In genomic region chr1:51537568-51537967, GRCh38 we compare ENCODE assay signal across 31 cellular contexts. TPM values are rescaled to one million over a fixed set of nuclear protein-coding genes. Genes with fewer than 3 reads are reported as not detected.
A peak's percentile ranks its signal among the peaks of the same experiment; 100 is the strongest.
DNase-seq lines count a peak whose midpoint lies in the region; ATAC-seq, FAIRE-seq and TF ChIP-seq lines count a peak whose summit lies in the region.
"Had no signal": no experiment of that assay in that cellular context is flagged by ENCODE, and none has a peak within 500 bp of the region (broad histone marks: within the 10 kb centered on the region; RNA-seq: fewer than 3 reads in every experiment).

No MANE protein-coding gene starts in this region.

- no peak for FAIRE-seq in K562 (lab: Jason Lieb, UNC)
- FAIRE-seq: A204.1, A549, D721Med had no signal

- H3K4me3 ChIP-seq in HEK293 (ENCODE audit: low read depth, low read length) (no peak overlapping the region), K562 (no peak overlapping the region)
- H3K4me3 ChIP-seq: A549; BLaER1; BLaER1 treated with 17β-estradiol and CSF1 and Interleukin-3, amounts not matched to agents 10 nM and 100 nM had no signal

- H3K27me3 ChIP-seq in K562 (ENCODE audit: control insufficient read depth in 2 of 2, insufficient read depth in 2 of 2, low read length in 2 of 2), result no peaks in the 10 kb centered on the region
- H3K27me3 ChIP-seq: BE2C; BLaER1; BLaER1 treated with 17β-estradiol and CSF1 and Interleukin-3, amounts not matched to agents 10 nM and 100 nM had no signal

- POLR2A ChIA-PET in HEK293 (lab: Yijun Ruan, JAX), result interaction anchor here (0.7 kb wide), 1 partner anchor 155 kb away, joined by 5 read pairs; no protein-coding TSS in a partner anchor
- POLR2A ChIA-PET in K562 (lab: Yijun Ruan, JAX), result interaction anchor here (0.6 kb wide), 1 partner anchor 292 kb away, joined by 3 read pairs; no protein-coding TSS in a partner anchor

- DNase-seq in K562 (ENCODE audit: extremely low read depth in 1 of 4, low spot score in 3 of 4) (no peak), NCI-H2107 treated with DMSO at 0.1 percent for 48 hours (lab: John Stamatoyannopoulos, UW; ENCODE audit: unreplicated experiment) (no peak), MV-4-11 (lab: John Stamatoyannopoulos, UW) (no peak)
- DNase-seq: 8988T; ACHN; AML-193; BE2C; C1 segment of cervical spinal cord; Caco-2; Calu3; CD4-positive, alpha-beta memory T cell; CD4-positive, alpha-beta T cell; CD4-positive, CD25-positive, alpha-beta regulatory T cell; CD8-positive, alpha-beta memory T cell; CD8-positive, alpha-beta T cell; COR-L47; DMS 273 treated with DMSO at 0.1 percent for 48 hours; DMS153; DMS53; DMS79; DMS79 treated with DMSO at 0.1 percent for 48 hours; DND-41; EL had no signal

- no TSS peak for BruUV-seq in K562 (replicated peaks; lab: Mats Ljungman, UMichigan)

- no peak for TF ChIP-seq RAD21 in K562 (CRISPR knock-in tag; conservative IDR thresholded peaks at IDR 0.05 in 1 of 2, IDR thresholded peaks at IDR 0.05 in 1 of 2)

- H3K9me1 ChIP-seq in K562 (ENCODE audit: control insufficient read depth, insufficient read depth, low read length), result no peaks in the 10 kb centered on the region

- H3K9me3 ChIP-seq in HEK293 (ENCODE audit: control insufficient read depth, insufficient read depth, low read depth, low read length) (no peaks in the 10 kb centered on the region), K562 (replicated peaks; ENCODE audit: control insufficient read depth, insufficient read depth, low read depth, low read length) (no peaks in the 10 kb centered on the region)
- H3K9me3 ChIP-seq: BE2C; BLaER1; BLaER1 treated with 17β-estradiol and CSF1 and Interleukin-3, amounts not matched to agents 10 nM and 100 nM; Caco-2 had no signal

- CTCF ChIA-PET in HEK293 (lab: Yijun Ruan, JAX), result interaction anchor here (0.7 to 1.0 kb wide), 2 partner anchors 239 to 550 kb away, joined by 3 read pairs; no protein-coding TSS in a partner anchor
- CTCF ChIA-PET in K562 (lab: Yijun Ruan, JAX; ENCODE audit: low intra/inter-chr PET ratio), result no interaction called here

- H3K79me2 ChIP-seq in K562 (ENCODE audit: control insufficient read depth, insufficient read depth, low read length), result no peaks in the 10 kb centered on the region

- no peak for TF ChIP-seq CTCF in HEK293 (tag by site-specific recombination; IDR thresholded peaks at IDR 0.05)
- TF ChIP-seq CTCF in K562 (IDR thresholded peaks at IDR 0.05 in 2 of 3, conservative IDR thresholded peaks at IDR 0.05 in 1 of 3; ENCODE audit: insufficient read depth in 2 of 3, low read depth in 1 of 3, low read length in 3 of 3), result no peak

- no peak overlapping the region for H3K4me2 ChIP-seq in K562 (ENCODE audit: insufficient read depth, low read length)
- H3K4me2 ChIP-seq: A549; BLaER1; BLaER1 treated with 17β-estradiol and CSF1 and Interleukin-3, amounts not matched to agents 10 nM and 100 nM had no signal

- TF ChIP-seq POLR2A in K562 (conservative IDR thresholded peaks at IDR 0.05), result no peak

- no peak overlapping the region for H2AFZ ChIP-seq in K562 (ENCODE audit: low read depth, low read length)

- no peaks in the 10 kb centered on the region for H4K20me1 ChIP-seq in K562 (replicated peaks; ENCODE audit: control insufficient read depth, insufficient read depth, low read length)
- H4K20me1 ChIP-seq: BLaER1; BLaER1 treated with 17β-estradiol and CSF1 and Interleukin-3, amounts not matched to agents 10 nM and 100 nM had no signal

- no peak overlapping the region for H3K27ac ChIP-seq in HEK293 (ENCODE audit: extremely low read depth, low read depth, low read length)
- no peak overlapping the region for H3K27ac ChIP-seq in K562 (ENCODE audit: extremely low read depth, low read depth, low read length)
- H3K27ac ChIP-seq: 22Rv1; A549; BLaER1; BLaER1 treated with 17β-estradiol and CSF1 and Interleukin-3, amounts not matched to agents 10 nM and 100 nM; C4-2B had no signal

- no peaks in the 10 kb centered on the region for H3K36me3 ChIP-seq in HEK293 (ENCODE audit: control insufficient read depth in 2 of 2, insufficient read depth in 1 of 2, low read length in 2 of 2)
- no peaks in the 10 kb centered on the region; the same call in 2 of the 3 replicates for H3K36me3 ChIP-seq in K562 (ENCODE audit: control insufficient read depth, insufficient read depth, low read length)
- H3K36me3 ChIP-seq: BE2C; BLaER1; BLaER1 treated with 17β-estradiol and CSF1 and Interleukin-3, amounts not matched to agents 10 nM and 100 nM had no signal

- no peak for TF ChIP-seq EP300 in K562 (IDR thresholded peaks at IDR 0.05; ENCODE audit: low read length)

- in situ Hi-C loops in K562 (cut with MboI), result loop anchor here (10.0 kb wide), 1 partner anchor 193 kb away; no protein-coding TSS in a partner anchor

- WGBS in K562 (ENCODE audit: insufficient coverage, low coverage, missing lambda C conversion rate), result 88% methylated on average over 1 of the region's 1 CpG

- H3K4me1 ChIP-seq in HEK293 (ENCODE audit: control insufficient read depth, insufficient read depth, low read length), result no peaks in the 10 kb centered on the region
- peaks cover 2 to 22% of the 10 kb centered on the region in 2 experiments; a peak in 4 of 5 replicates for H3K4me1 ChIP-seq in K562 (replicated peaks in 1 of 2; ENCODE audit: control insufficient read depth in 2 of 2, insufficient read depth in 2 of 2, low read length in 2 of 2)
- H3K4me1 ChIP-seq: A549, BE2C had no signal

- intact Hi-C loops in K562 (cut with micrococcal nuclease), result loop anchor here (5.0 kb wide), 1 partner anchor 90 kb away; no protein-coding TSS in a partner anchor

- no peak for ATAC-seq in K562
- ATAC-seq: A549; CD8-positive, alpha-beta T cell had no signal

- H3K9ac ChIP-seq in K562 (ENCODE audit: insufficient read depth in 1 of 2, low read depth in 2 of 2, low read length in 2 of 2), result no peak overlapping the region
- H3K9ac ChIP-seq: BLaER1; BLaER1 treated with 17β-estradiol and CSF1 and Interleukin-3, amounts not matched to agents 10 nM and 100 nM had no signal

TF ChIP-seq in HEK293, 187 proteins besides CTCF, POLR2A, EP300 and RAD21 (continues in another document):
- TF ChIP-seq ZNF658 (tag by site-specific recombination; IDR thresholded peaks at IDR 0.05) (no peak), ZNF121 (tag by site-specific recombination; IDR thresholded peaks at IDR 0.05) (peak; percentile 59; the same call in 1 of the 2 replicates), ZNF843 (tag by site-specific recombination; IDR thresholded peaks at IDR 0.05) (no peak), ZNF280C (tag by site-specific recombination; IDR thresholded peaks at IDR 0.05) (no peak)

TF ChIP-seq in K562, 482 proteins besides CTCF, POLR2A, EP300 and RAD21:
- TF ChIP-seq NR2C2 (CRISPR knock-in tag; IDR thresholded peaks at IDR 0.05) (no peak), NR2C2 (tag; IDR thresholded peaks at IDR 0.05) (no peak), ZNF197 (CRISPR knock-in tag; IDR thresholded peaks at IDR 0.05; ENCODE audit: low read depth) (no peak), ZNF121 (CRISPR knock-in tag; conservative IDR thresholded peaks at IDR 0.05) (peak; percentile 71)

RNA-seq across cellular contexts. Expression of gene EPS15, which starts 18.5 kb away (rescaled TPM):
- 166 and 354 TPM in 2 replicates for total RNA-seq in K562 (2011; cell fraction: chromatin; rRNA removed; ENCODE audit: low replicate concordance)
- total RNA-seq in K562 (2011; cell fraction: nucleolus; rRNA removed), result 42.5 and 54.6 TPM in 2 replicates
- total RNA-seq in K562 (2011; cell fraction: nucleoplasm; rRNA removed), result 102 and 104 TPM in 2 replicates
- total RNA-seq in K562 (2014; rRNA removed) (31.0 and 31.1 TPM in 2 replicates), K562 (2014; rRNA removed; fragmentation: Illumina TruSeq; extraction: Trizol) (55.0 and 67.0 TPM in 2 replicates), K562 (2015; rRNA removed; fragmentation: Illumina TruSeq; extraction: Trizol) (43.0 and 47.7 TPM in 2 replicates), K562 (2021) (59.7 and 69.0 TPM in 2 replicates)
- polyA plus RNA-seq in K562 (2011; rRNA removed) (46.6 and 64.5 TPM in 2 replicates), K562 (2014; fragmentation: Illumina TruSeq; extraction: Trizol) (41.2 and 41.7 TPM in 2 replicates), K562 (2014; fragmentation: Nextera tagmentation; extraction: Ambion mirVana) (10 to 100 TPM; 23.1 to 31.6 TPM), K562 (2014; rRNA removed) (33.6 and 33.9 TPM in 2 replicates)
- 12.8 and 22.2 TPM in 2 replicates for polyA plus RNA-seq in K562 (2011; cell fraction: cytosol; rRNA removed)
- polyA plus RNA-seq in K562 (2011; cell fraction: nucleus; rRNA removed), result 32.0 and 36.8 TPM in 2 replicates
- polyA plus RNA-seq in K562 (2012), result 26.7 and 38.3 TPM in 2 replicates
- 141 and 149 TPM in 2 replicates for polyA minus RNA-seq in K562 (2011; rRNA and poly(A)+ RNA removed)
- polyA minus RNA-seq in K562 (2011; cell fraction: cytosol; rRNA and poly(A)+ RNA removed), result 49.4 and 55.8 TPM in 2 replicates
- 34.7 and 51.0 TPM in 2 replicates for polyA minus RNA-seq in K562 (2011; cell fraction: nucleus; rRNA and poly(A)+ RNA removed)

Comparison
In these comparisons a context has a peak if more than half of its experiments do, and no peak if none do; other contexts are left out.
1. Of the 44 proteins assayed by ChIP-seq in both K562 and HEK293: peak only in K562: none; only in HEK293: none; in both: ZNF121; in neither: 43.